In genomic region chr12:113185180-113186032, GRCh38 we compare ENCODE assay signal across 1 cellular context.
TF ChIP-seq lines count a peak whose summit lies in the region.

DDX54 (minus strand) TSS chr12:113185478; CDS start chr12:113185451, 27 bp downstream.
RITA1 (plus strand) TSS chr12:113185721; CDS start chr12:113186747, 1,026 bp downstream.

TF ChIP-seq in K562, 482 proteins besides CTCF, POLR2A, EP300 and RAD21 (continued from another document and continues in another):
- TF ChIP-seq E2F8 (IDR thresholded peaks at IDR 0.05; ENCODE audit: low read depth, partially characterized antibody), result no peak
- TF ChIP-seq NUFIP1 (IDR thresholded peaks at IDR 0.05; ENCODE audit: partially characterized antibody), result peak; percentile 19
- TF ChIP-seq RFX1 (IDR thresholded peaks at IDR 0.05), result no peak
- peak; percentile 43; the same call in 1 of the 2 replicates for TF ChIP-seq DPF2 (IDR thresholded peaks at IDR 0.05)
- TF ChIP-seq TAF15 (IDR thresholded peaks at IDR 0.05; ENCODE audit: low read depth, low read length), result no peak
- no peak for TF ChIP-seq CREB3 (tag; conservative IDR thresholded peaks at IDR 0.05; ENCODE audit: low read depth)
- TF ChIP-seq EZH2 (IDR thresholded peaks at IDR 0.05; ENCODE audit: borderline replicate concordance, low read depth, low read length), result no peak
- TF ChIP-seq ZFP30 (CRISPR knock-in tag; IDR thresholded peaks at IDR 0.05; ENCODE audit: borderline replicate concordance), result no peak
- no peak for TF ChIP-seq AFF1 (IDR thresholded peaks at IDR 0.05; ENCODE audit: low read depth in 1 of 2, partially characterized antibody in 2 of 2)
- no peak for TF ChIP-seq ZBED1 (IDR thresholded peaks at IDR 0.05)
- no peak for TF ChIP-seq FOXM1 (IDR thresholded peaks at IDR 0.05; ENCODE audit: low read depth)
- no peak for TF ChIP-seq FOXM1 (CRISPR knock-in tag; IDR thresholded peaks at IDR 0.05; ENCODE audit: low read depth)
- TF ChIP-seq ZNF311 (CRISPR knock-in tag; IDR thresholded peaks at IDR 0.05), result no peak
- TF ChIP-seq FOS (IDR thresholded peaks at IDR 0.05; ENCODE audit: extremely low read depth, insufficient read length), result no peak
- TF ChIP-seq ZNF23 (CRISPR knock-in tag; IDR thresholded peaks at IDR 0.05), result no peak
- TF ChIP-seq ZNF518B (CRISPR knock-in tag; IDR thresholded peaks at IDR 0.05), result no peak
- TF ChIP-seq ZNF707 (CRISPR knock-in tag; conservative IDR thresholded peaks at IDR 0.05), result no peak
- no peak for TF ChIP-seq ZNF695 (CRISPR knock-in tag; IDR thresholded peaks at IDR 0.05)
- TF ChIP-seq FUS (optimal IDR thresholded peaks at IDR 0.05; ENCODE audit: low read depth, low read length), result peak; percentile 28
- TF ChIP-seq SMAD4 (CRISPR knock-in tag; conservative IDR thresholded peaks at IDR 0.05), result no peak
- no peak for TF ChIP-seq E2F4 (CRISPR knock-in tag; IDR thresholded peaks at IDR 0.05; ENCODE audit: low read depth)
- TF ChIP-seq MIER1 (IDR thresholded peaks at IDR 0.05; ENCODE audit: low read depth), result no peak
- TF ChIP-seq MLX (CRISPR knock-in tag; conservative IDR thresholded peaks at IDR 0.05), result no peak
- no peak for TF ChIP-seq ZNF398 (CRISPR knock-in tag; IDR thresholded peaks at IDR 0.05)
- TF ChIP-seq HDAC8 (tag; IDR thresholded peaks at IDR 0.05), result no peak
- TF ChIP-seq CREM (IDR thresholded peaks at IDR 0.05; ENCODE audit: low read depth), result peak; percentile 49; the same call in 1 of the 2 replicates
- TF ChIP-seq RBM15 (IDR thresholded peaks at IDR 0.05; ENCODE audit: insufficient read depth, low read length), result no peak
- no peak for TF ChIP-seq NFYB (IDR thresholded peaks at IDR 0.05; ENCODE audit: extremely low read depth, insufficient read length)
- no peak for TF ChIP-seq MXI1 (IDR thresholded peaks at IDR 0.05; ENCODE audit: low read depth, low read length)
- no peak for TF ChIP-seq ILK (tag; IDR thresholded peaks at IDR 0.05; ENCODE audit: borderline replicate concordance, low read depth)
- TF ChIP-seq FOXA1 (IDR thresholded peaks at IDR 0.05; ENCODE audit: borderline replicate concordance), result no peak
- peak; percentile 68; the same call in 1 of the 2 replicates for TF ChIP-seq ILF3 (IDR thresholded peaks at IDR 0.05; ENCODE audit: borderline replicate concordance)
- peak in 1 of 2 experiments; percentile 96; a peak in 2 of 4 replicates for TF ChIP-seq HDAC1 (IDR thresholded peaks at IDR 0.05)
- no peak for TF ChIP-seq PCBP2 (IDR thresholded peaks at IDR 0.05; ENCODE audit: low read depth, low read length, poor library complexity, severe bottlenecking)
- TF ChIP-seq MCM2 (IDR thresholded peaks at IDR 0.05; ENCODE audit: low read depth), result no peak
- no peak; the same call in 1 of the 2 replicates for TF ChIP-seq GATAD2B (IDR thresholded peaks at IDR 0.05; ENCODE audit: borderline replicate concordance)
- TF ChIP-seq NEUROD1 (IDR thresholded peaks at IDR 0.05; ENCODE audit: borderline replicate concordance, low read depth, low read length, partially characterized antibody), result no peak
- TF ChIP-seq MTA1 (IDR thresholded peaks at IDR 0.05; ENCODE audit: borderline replicate concordance), result no peak
- peak; percentile 16 for TF ChIP-seq SMAD1 (IDR thresholded peaks at IDR 0.05; ENCODE audit: low read depth, low read length, partially characterized antibody)
- TF ChIP-seq CHD1 (IDR thresholded peaks at IDR 0.05; ENCODE audit: low read length), result no peak
- no peak for TF ChIP-seq XRCC4 (IDR thresholded peaks at IDR 0.05; ENCODE audit: extremely low read depth, insufficient read depth, insufficient read length)
- TF ChIP-seq TFE3 (CRISPR knock-in tag; IDR thresholded peaks at IDR 0.05), result peak; percentile 99
- no peak for TF ChIP-seq SMARCB1 (IDR thresholded peaks at IDR 0.05; ENCODE audit: insufficient read length, low read depth)
- TF ChIP-seq FOXA3 (CRISPR knock-in tag; conservative IDR thresholded peaks at IDR 0.05 in 1 of 2, IDR thresholded peaks at IDR 0.05 in 1 of 2), result no peak
- TF ChIP-seq THAP12 (CRISPR knock-in tag; IDR thresholded peaks at IDR 0.05), result peak; percentile 20
- no peak for TF ChIP-seq CEBPB (tag; IDR thresholded peaks at IDR 0.05)
- TF ChIP-seq NR3C1 (CRISPR knock-in tag; IDR thresholded peaks at IDR 0.05), result no peak; the same call in 1 of the 2 replicates
